23 cellular contexts compared by ENCODE assay signal in the genomic region with DNA sequence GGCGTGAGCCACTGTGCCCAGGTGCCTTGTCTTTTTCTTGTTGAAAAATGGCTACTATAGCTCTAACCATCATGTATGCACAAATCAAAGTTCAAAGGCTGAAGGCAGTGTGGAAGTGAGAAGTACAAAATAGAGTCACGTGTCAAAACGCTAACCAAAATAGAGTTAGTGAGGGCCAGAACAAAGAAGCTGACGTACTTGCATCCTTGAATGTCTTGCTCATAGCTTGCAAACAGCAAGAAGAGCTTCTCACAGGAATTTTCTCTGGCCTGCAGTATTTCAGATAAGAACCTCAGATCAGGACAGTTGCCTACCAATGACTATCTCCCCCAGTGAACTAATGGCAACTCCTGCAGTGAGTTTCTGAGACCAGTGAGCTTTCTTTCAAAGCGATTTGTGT.
"Had no signal": no experiment of that assay in that cellular context is flagged by ENCODE, and none has a peak within 500 bp of the region (broad histone marks: within the 10 kb centered on the region; RNA-seq: fewer than 3 reads in every experiment).

No MANE protein-coding gene starts in this region.

- H3K36me3 ChIP-seq: left lung, transverse colon, WERI-Rb-1 had no signal

- H3K4me3 Mint-ChIP-seq: activated CD4-positive, alpha-beta T cell treated with anti-CD3 and anti-CD28 coated beads, Interleukin-2, amount 10 ng/mL, durations not matched to agents 7 days and 5 days; activated CD8-positive, alpha-beta memory T cell treated with anti-CD3 and anti-CD28 coated beads, Interleukin-2, amount 10 ng/mL, durations not matched to agents 7 days and 5 days; activated CD8-positive, alpha-beta T cell treated with anti-CD3 and anti-CD28 coated beads for 36 hours; activated naive CD8-positive, alpha-beta T cell treated with anti-CD3 and anti-CD28 coated beads, Interleukin-2, amount 50 U/mL, for 24 hours; activated T-helper 1 cell treated with anti-CD3 and anti-CD28 coated beads, Interleukin-12 subunit alpha, Interleukin-12 subunit beta, Interleukin-2, Interleukin-4 antibody, amounts not matched to agents 30 ng/mL and 10 ng/mL and 1 ng/mL, durations not matched to agents 14 hours and 24 hours and 36 hours; immature natural killer cell; stimulated activated naive B cell treated with anti-CD40 and anti-IgM and Interleukin-4, amounts not matched to agents 10 μg/mL and 1 μg/mL and 100 μg/mL, for 72 hours; T-cell; T-helper 2 cell treated with Interferon-gamma antibody and Interleukin-4, amounts not matched to agents 5 μg/mL and 100 μg/mL, for 36 hours had no signal

- H3K27me3 ChIP-seq: left lung, transverse colon had no signal

- H3K27ac Mint-ChIP-seq: activated CD4-positive, alpha-beta T cell treated with anti-CD3 and anti-CD28 coated beads, Interleukin-2, amount 10 ng/mL, durations not matched to agents 7 days and 5 days; activated CD8-positive, alpha-beta memory T cell treated with anti-CD3 and anti-CD28 coated beads, Interleukin-2, amount 10 ng/mL, durations not matched to agents 7 days and 5 days; activated CD8-positive, alpha-beta T cell treated with anti-CD3 and anti-CD28 coated beads for 36 hours; activated naive CD8-positive, alpha-beta T cell treated with anti-CD3 and anti-CD28 coated beads, Interleukin-2, amount 50 U/mL, for 24 hours; activated T-helper 1 cell treated with anti-CD3 and anti-CD28 coated beads, Interleukin-12 subunit alpha, Interleukin-12 subunit beta, Interleukin-2, Interleukin-4 antibody, amounts not matched to agents 30 ng/mL and 10 ng/mL and 1 ng/mL, durations not matched to agents 14 hours and 24 hours and 36 hours; immature natural killer cell; stimulated activated naive B cell treated with anti-CD40 and anti-IgM and Interleukin-4, amounts not matched to agents 10 μg/mL and 1 μg/mL and 100 μg/mL, for 72 hours; T-cell; T-helper 2 cell treated with Interferon-gamma antibody and Interleukin-4, amounts not matched to agents 5 μg/mL and 100 μg/mL, for 36 hours had no signal

- ATAC-seq: activated CD8-positive, alpha-beta memory T cell treated with anti-CD3 and anti-CD28 coated beads, Interleukin-2, amount 10 ng/mL, durations not matched to agents 7 days and 5 days; activated CD8-positive, alpha-beta T cell treated with anti-CD3 and anti-CD28 coated beads for 36 hours; activated naive CD8-positive, alpha-beta T cell treated with anti-CD3 and anti-CD28 coated beads, Interleukin-2, amount 50 U/mL, for 24 hours; left lung; stimulated activated naive B cell treated with anti-CD40 and anti-IgM and Interleukin-4, amounts not matched to agents 10 μg/mL and 1 μg/mL and 100 μg/mL, for 72 hours; T-cell had no signal

- H3K36me3 Mint-ChIP-seq: activated CD8-positive, alpha-beta memory T cell treated with anti-CD3 and anti-CD28 coated beads, Interleukin-2, amount 10 ng/mL, durations not matched to agents 7 days and 5 days; immature natural killer cell; stimulated activated naive B cell treated with anti-CD40 and anti-IgM and Interleukin-4, amounts not matched to agents 10 μg/mL and 1 μg/mL and 100 μg/mL, for 72 hours; T-cell had no signal

- DNase-seq: activated CD4-positive, alpha-beta T cell treated with anti-CD3 and anti-CD28 coated beads, Interleukin-2, amount 10 ng/mL, durations not matched to agents 7 days and 5 days; activated CD4-positive, CD25-positive, alpha-beta regulatory T cell treated with anti-CD3 and anti-CD28 coated beads, Interleukin-2, amount 50 U/mL, for 72 hours; activated CD8-positive, alpha-beta memory T cell treated with anti-CD3 and anti-CD28 coated beads, Interleukin-2, amount 10 ng/mL, durations not matched to agents 7 days and 5 days; activated CD8-positive, alpha-beta T cell treated with anti-CD3 and anti-CD28 coated beads for 36 hours; activated gamma-delta T cell; activated naive CD4-positive, alpha-beta T cell treated with anti-CD3 and anti-CD28 coated beads, Interleukin-2, amount 50 U/mL, for 16 hours; activated naive CD8-positive, alpha-beta T cell treated with anti-CD3 and anti-CD28 coated beads, Interleukin-2, amount 50 U/mL, for 24 hours; anterior cingulate cortex; cerebellar nuclear complex; cortex of kidney; foreskin fibroblast; immature natural killer cell; left lung; posterior cingulate gyrus; stimulated activated CD4-positive, alpha-beta T cell treated with anti-CD3 and anti-CD28 coated beads, Interleukin-2, amount 100 ng/mL, for 48 hours; stimulated activated CD8-positive, alpha-beta memory T cell treated with anti-CD3 and anti-CD28 coated beads, Interleukin-4, amount 100 ng/mL, for 48 hours; stimulated activated naive B cell treated with anti-CD40 and anti-IgM and Interleukin-4, amounts not matched to agents 10 μg/mL and 1 μg/mL and 100 μg/mL, for 72 hours; T-cell; transverse colon; WERI-Rb-1 had no signal

- H3K27me3 Mint-ChIP-seq: activated CD4-positive, alpha-beta T cell treated with anti-CD3 and anti-CD28 coated beads, Interleukin-2, amount 10 ng/mL, durations not matched to agents 7 days and 5 days; activated CD8-positive, alpha-beta memory T cell treated with anti-CD3 and anti-CD28 coated beads, Interleukin-2, amount 10 ng/mL, durations not matched to agents 7 days and 5 days; activated CD8-positive, alpha-beta T cell treated with anti-CD3 and anti-CD28 coated beads for 36 hours; activated naive CD8-positive, alpha-beta T cell treated with anti-CD3 and anti-CD28 coated beads, Interleukin-2, amount 50 U/mL, for 24 hours; stimulated activated naive B cell treated with anti-CD40 and anti-IgM and Interleukin-4, amounts not matched to agents 10 μg/mL and 1 μg/mL and 100 μg/mL, for 72 hours; T-cell had no signal

- H3K27ac ChIP-seq: epithelial cell of prostate, left lung, transverse colon, WERI-Rb-1 had no signal

- H3K4me1 Mint-ChIP-seq: activated CD4-positive, alpha-beta T cell treated with anti-CD3 and anti-CD28 coated beads, Interleukin-2, amount 10 ng/mL, durations not matched to agents 7 days and 5 days; activated CD8-positive, alpha-beta memory T cell treated with anti-CD3 and anti-CD28 coated beads, Interleukin-2, amount 10 ng/mL, durations not matched to agents 7 days and 5 days; activated naive CD8-positive, alpha-beta T cell treated with anti-CD3 and anti-CD28 coated beads, Interleukin-2, amount 50 U/mL, for 24 hours; immature natural killer cell; stimulated activated naive B cell treated with anti-CD40 and anti-IgM and Interleukin-4, amounts not matched to agents 10 μg/mL and 1 μg/mL and 100 μg/mL, for 72 hours; T-cell had no signal

- H3K4me3 ChIP-seq: left lung, transverse colon had no signal

- H3K9me3 ChIP-seq: transverse colon had no signal

- H3K4me1 ChIP-seq: left lung, transverse colon had no signal
